24 cellular contexts compared by ENCODE assay signal in the genomic region with DNA sequence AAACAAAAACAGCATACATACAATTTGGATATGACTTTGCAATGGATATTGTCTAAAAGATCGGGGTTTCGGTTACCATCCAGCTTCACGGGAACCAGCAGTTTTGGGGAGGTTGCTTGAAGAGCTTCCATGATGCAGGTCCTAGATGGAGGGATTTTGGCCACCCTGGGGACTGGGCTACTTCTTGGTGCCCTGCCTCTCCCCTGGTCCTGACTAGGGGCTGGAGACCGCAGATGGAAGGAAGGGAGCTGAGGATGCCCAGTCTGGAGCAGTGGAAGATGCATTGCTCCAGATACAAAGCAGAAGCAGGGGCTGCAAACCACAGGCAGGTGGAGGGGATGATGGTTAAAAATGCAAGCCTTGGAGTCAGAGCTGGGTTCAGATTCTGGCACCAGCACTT. TPM values are rescaled to one million over a fixed set of nuclear protein-coding genes. Genes with fewer than 3 reads are reported as not detected.
DNase-seq lines count a peak whose midpoint lies in the region; ATAC-seq and TF ChIP-seq lines count a peak whose summit lies in the region.
"Had no signal": no experiment of that assay in that cellular context is flagged by ENCODE, and none has a peak within 500 bp of the region (broad histone marks: within the 10 kb centered on the region; RNA-seq: fewer than 3 reads in every experiment).

No MANE protein-coding gene starts in this region.

- peak overlapping the region; percentile 44 for H3K9ac ChIP-seq in NT2/D1 (ENCODE audit: insufficient read length, low read depth)
- H3K9ac ChIP-seq: GM23248 had no signal

- H3K9me3 ChIP-seq in NT2/D1 (ENCODE audit: insufficient read depth, low read length), result no peaks in the 10 kb centered on the region
- H3K9me3 ChIP-seq in esophagus squamous epithelium, result no peaks in the 10 kb centered on the region
- H3K9me3 ChIP-seq: A549, SJCRH30 had no signal

- H3K27me3 Mint-ChIP-seq in central memory CD8-positive, alpha-beta T cell, result no peaks in the 10 kb centered on the region
- H3K27me3 Mint-ChIP-seq in nephron (ENCODE audit: low read depth) (no peaks in the 10 kb centered on the region), osteocyte (ENCODE audit: unreplicated experiment) (no peaks in the 10 kb centered on the region)
- H3K27me3 Mint-ChIP-seq: B cell, IgD-negative memory B cell had no signal

- H3K36me3 ChIP-seq in NT2/D1 (ENCODE audit: insufficient read depth, insufficient read length, low read length), result peaks cover 47% of the 10 kb centered on the region
- peaks cover 21 to 56% (median 24%) of the 10 kb centered on the region in 3 donors for H3K36me3 ChIP-seq in esophagus squamous epithelium

- TF ChIP-seq POLR2A in esophagus squamous epithelium (IDR thresholded peaks at IDR 0.05), result no peak

- no peak for ATAC-seq in central memory CD8-positive, alpha-beta T cell (replicated peaks; ENCODE audit: extremely low read depth, poor library complexity, severe bottlenecking)
- no peak for ATAC-seq in GM21381 (IDR thresholded peaks at IDR 0.05; ENCODE audit: unreplicated experiment)
- ATAC-seq: A549, HCT116, Panc1 had no signal

- 98 to 99% methylated on average over 4 of the region's 4 CpGs for WGBS in esophagus squamous epithelium, 2 donors

- intact Hi-C loops in esophagus squamous epithelium (cut with DNase I), result no loop called here

- peaks cover 19% of the 10 kb centered on the region for H3K36me3 Mint-ChIP-seq in central memory CD8-positive, alpha-beta T cell (ENCODE audit: insufficient read depth)
- H3K36me3 Mint-ChIP-seq in nephron (ENCODE audit: low read depth) (peaks cover 30% of the 10 kb centered on the region), osteocyte (ENCODE audit: unreplicated experiment) (peaks cover 22% of the 10 kb centered on the region)

- no peak for DNase-seq in NT2/D1 (ENCODE audit: low read depth, low spot score)
- no peak for DNase-seq in central memory CD8-positive, alpha-beta T cell (ENCODE audit: low spot score in 2 of 2)
- peak; percentile 12 for DNase-seq in superior temporal gyrus (ENCODE audit: extremely low spot score)
- DNase-seq in osteocyte (ENCODE audit: extremely low spot score, unreplicated experiment), result no peak
- DNase-seq in epidermal melanocyte (ENCODE audit: insufficient read length, low spot score), result no peak
- no peak for DNase-seq in esophagus squamous epithelium (lab: John Stamatoyannopoulos, UW)
- DNase-seq: DMS53, GDM1, GM23248, MV-4-11, NCI-H1105 treated with DMSO at 0.1 percent for 48 hours, NCI-H2029 treated with DMSO at 0.1 percent for 48 hours, NCI-H226, NCI-H510A treated with DMSO at 0.1 percent for 48 hours, NCI-H748 treated with DMSO at 0.1 percent for 48 hours, SJCRH30 had no signal

- H3K27ac ChIP-seq in esophagus squamous epithelium, result no peak overlapping the region
- H3K27ac ChIP-seq: A549, GM23248, SJCRH30 had no signal

- no peak overlapping the region for H3K4me3 Mint-ChIP-seq in central memory CD8-positive, alpha-beta T cell
- H3K4me3 Mint-ChIP-seq in nephron, result no peak overlapping the region
- no peak overlapping the region for H3K4me3 Mint-ChIP-seq in osteocyte (ENCODE audit: unreplicated experiment)
- H3K4me3 Mint-ChIP-seq: B cell, CD14-positive monocyte, IgD-negative memory B cell had no signal

- peak overlapping the region; percentile 16 for H3K27ac Mint-ChIP-seq in central memory CD8-positive, alpha-beta T cell (ENCODE audit: low read depth)
- peak overlapping the region; percentile 10 to 62 (median 61) for H3K27ac Mint-ChIP-seq in nephron
- H3K27ac Mint-ChIP-seq in osteocyte (ENCODE audit: unreplicated experiment), result no peak overlapping the region
- H3K27ac Mint-ChIP-seq: B cell, CD14-positive monocyte, IgD-negative memory B cell had no signal

- TF ChIP-seq CTCF in nephron (IDR thresholded peaks at IDR 0.05; ENCODE audit: unreplicated experiment in 3 of 3), result no peak
- no peak for TF ChIP-seq CTCF in osteocyte (IDR thresholded peaks at IDR 0.05)
- no peak for TF ChIP-seq CTCF in esophagus squamous epithelium (IDR thresholded peaks at IDR 0.05)

- peaks cover 9% of the 10 kb centered on the region for H3K4me1 Mint-ChIP-seq in central memory CD8-positive, alpha-beta T cell
- H3K4me1 Mint-ChIP-seq in nephron, result peaks cover 38% of the 10 kb centered on the region
- H3K4me1 Mint-ChIP-seq in osteocyte (ENCODE audit: unreplicated experiment), result peaks cover 3% of the 10 kb centered on the region
- H3K4me1 Mint-ChIP-seq: B cell, CD14-positive monocyte, IgD-negative memory B cell had no signal

- H3K4me3 ChIP-seq in NT2/D1 (ENCODE audit: insufficient read length, low read depth) (no peak overlapping the region), esophagus squamous epithelium (no peak overlapping the region)
- H3K4me3 ChIP-seq: A549, GM23248, SJCRH30 had no signal

- no peaks in the 10 kb centered on the region for H3K27me3 ChIP-seq in NT2/D1 (ENCODE audit: insufficient read depth, insufficient read length)
- H3K27me3 ChIP-seq in esophagus squamous epithelium, result no peaks in the 10 kb centered on the region
- H3K27me3 ChIP-seq: SJCRH30 had no signal

- H3K9me3 Mint-ChIP-seq in central memory CD8-positive, alpha-beta T cell, result no peaks in the 10 kb centered on the region
- H3K9me3 Mint-ChIP-seq in nephron (no peaks in the 10 kb centered on the region), osteocyte (ENCODE audit: unreplicated experiment) (no peaks in the 10 kb centered on the region)
- H3K9me3 Mint-ChIP-seq: IgD-negative memory B cell had no signal

- H3K4me1 ChIP-seq in NT2/D1 (ENCODE audit: insufficient read depth, insufficient read length), result peaks cover 20% of the 10 kb centered on the region
- peaks cover 0 to 7% (median 0%) of the 10 kb centered on the region in 3 donors for H3K4me1 ChIP-seq in esophagus squamous epithelium
- H3K4me1 ChIP-seq: A549, SJCRH30 had no signal

RNA-seq across cellular contexts. Expression of gene SOX10, which starts 13.5 kb away (rescaled TPM):
- total RNA-seq in osteocyte (not detected in 2 replicates), esophagus squamous epithelium (1 to 10 TPM in 2 of 4 donors, under 1 TPM in 1, not detected in 1; 0.44 to 1.7 (median 1.5) TPM)
- total RNA-seq: B cell, GM23248, SJCRH30 had no signal

RNA-seq across cellular contexts. Expression of gene POLR2F, which starts 17.4 kb away (rescaled TPM):
- total RNA-seq in osteocyte (77.9 and 81.1 TPM in 2 replicates), esophagus squamous epithelium (10 to 100 TPM; 31.7 to 56.1 (median 46.9) TPM)

RNA-seq across cellular contexts. Expression of gene C22orf23, which starts 17.5 kb away (rescaled TPM):
- total RNA-seq in osteocyte (not detected in 2 replicates), esophagus squamous epithelium (under 1 TPM in 2 of 4 donors, not detected in 2; 0.13 to 0.38 TPM)
- total RNA-seq: B cell, SJCRH30 had no signal
